13 cellular contexts compared by ENCODE assay signal in the genomic region with DNA sequence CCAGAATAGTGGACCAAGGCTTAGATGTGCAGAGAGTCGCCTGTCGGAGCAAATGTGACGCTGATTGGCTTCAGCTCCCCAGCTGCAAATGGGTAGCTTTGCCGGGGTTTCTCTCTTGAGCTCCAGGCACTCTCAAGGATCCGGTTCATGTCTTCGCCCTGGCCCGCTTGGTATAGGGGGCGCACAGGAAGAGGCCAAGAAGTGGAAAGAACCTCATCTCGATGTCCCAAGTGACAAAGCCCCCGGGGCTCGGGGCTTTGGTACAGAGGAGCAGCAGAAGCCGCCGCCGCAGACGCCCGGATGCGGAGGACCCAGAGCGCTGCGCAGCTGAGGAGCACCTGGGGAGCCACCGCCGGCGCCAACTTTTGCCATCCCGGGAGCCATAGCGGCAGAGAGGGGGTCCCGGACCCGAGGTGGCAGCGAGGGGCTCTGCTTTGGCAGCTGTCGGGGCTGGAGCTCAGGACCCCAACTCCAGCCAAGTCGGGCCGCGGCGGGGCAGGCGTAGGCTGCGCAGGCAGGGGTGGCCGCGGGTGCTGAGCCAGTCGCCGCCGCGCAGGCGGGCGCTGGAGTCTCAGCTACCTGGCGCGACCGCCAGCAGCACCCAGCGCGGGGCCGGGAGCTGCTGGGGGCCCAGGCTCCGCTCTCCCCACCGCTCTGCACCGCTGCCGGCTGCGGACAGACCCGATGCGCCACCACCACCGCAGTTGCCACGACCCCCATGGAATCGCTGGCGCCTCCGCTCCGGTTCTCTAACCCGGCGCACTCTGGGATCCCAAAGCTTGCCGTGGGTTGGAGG.
DNase-seq lines count a peak whose midpoint lies in the region; ATAC-seq and TF ChIP-seq lines count a peak whose summit lies in the region.
"Had no signal": no experiment of that assay in that cellular context is flagged by ENCODE, and none has a peak within 500 bp of the region (broad histone marks: within the 10 kb centered on the region; RNA-seq: fewer than 3 reads in every experiment).

No MANE protein-coding gene starts in this region.

- no peak overlapping the region for H3K56ac ChIP-seq in H9 (ENCODE audit: insufficient read length, low read depth, low read length)
- H3K56ac ChIP-seq in mesendoderm (ENCODE audit: low read length) = peak overlapping the region; percentile 90

- H3K27ac Mint-ChIP-seq in H9 = no peak overlapping the region
- H3K27ac Mint-ChIP-seq: natural killer cell had no signal

- CTCF ChIA-PET in mammary epithelial cell (lab: Charles Lee; ENCODE audit: low non-redundant PET) = no interaction called here

- H3K79me1 ChIP-seq in H9 (ENCODE audit: insufficient read depth, low read depth, low read length, poor library complexity, severe bottlenecking) (no peaks in the 10 kb centered on the region), mesendoderm (ENCODE audit: low read length) (no peaks in the 10 kb centered on the region)

- H2AFZ ChIP-seq in H9 (ENCODE audit: low read length) = no peak overlapping the region
- H2AFZ ChIP-seq in mammary epithelial cell (ENCODE audit: low read depth, low read length) = no peak overlapping the region

- H4K20me1 ChIP-seq in H9 (ENCODE audit: control insufficient read depth, insufficient read depth, insufficient read length) (no peaks in the 10 kb centered on the region), mammary epithelial cell (ENCODE audit: insufficient read depth, low read length) (no peaks in the 10 kb centered on the region)

- H3K27ac ChIP-seq in H9 (ENCODE audit: insufficient read length, low read depth, low read length) (no peak overlapping the region), ectodermal cell (ENCODE audit: insufficient read depth, low read depth, low read length, poor library complexity, severe bottlenecking) (peak overlapping the region; percentile 70), mesendoderm (ENCODE audit: low read depth, low read length) (no peak overlapping the region), spleen (no peak overlapping the region), mammary epithelial cell (ENCODE audit: insufficient read depth, low read depth, low read length) (no peak overlapping the region)

- H3K9ac ChIP-seq in H9 (ENCODE audit: extremely low read depth, insufficient read length, low read length) = no peak overlapping the region
- H3K9ac ChIP-seq in mesendoderm (ENCODE audit: low read length) = peak overlapping the region; percentile 72
- no peak overlapping the region for H3K9ac ChIP-seq in mammary epithelial cell (ENCODE audit: insufficient read depth, low read length)

- H2BK5ac ChIP-seq in H9 (ENCODE audit: insufficient read length, low read length) = no peak overlapping the region
- H2BK5ac ChIP-seq in mesendoderm (ENCODE audit: low read length) = no peak overlapping the region

- peaks cover 16 to 17% of the 10 kb centered on the region in 2 experiments for H3K4me1 Mint-ChIP-seq in H9
- H3K4me1 Mint-ChIP-seq: natural killer cell had no signal

- H2AK5ac ChIP-seq in H9 (ENCODE audit: insufficient read length, low read length) (no peak overlapping the region), mesendoderm (ENCODE audit: low read length) (no peak overlapping the region)

- H3K79me2 ChIP-seq in H9 (ENCODE audit: insufficient read depth, low read length) (no peaks in the 10 kb centered on the region), mesendoderm (ENCODE audit: control insufficient read depth, insufficient read depth, low read length) (no peaks in the 10 kb centered on the region), mammary epithelial cell (ENCODE audit: insufficient read depth, low read length) (no peaks in the 10 kb centered on the region)

- peaks cover 0 to 8% (median 0%) of the 10 kb centered on the region in 3 experiments; a peak in 1 of 7 replicates for H3K36me3 Mint-ChIP-seq in H9 (ENCODE audit: insufficient read depth in 1 of 3, low read depth in 3 of 3)
- H3K36me3 Mint-ChIP-seq: natural killer cell had no signal

- H2BK15ac ChIP-seq in H9 (ENCODE audit: low read depth, low read length) = no peak overlapping the region
- H2BK15ac ChIP-seq in mesendoderm (replicated peaks; ENCODE audit: low read depth) = peak overlapping the region; percentile 20

- H3K27me3 Mint-ChIP-seq in H9 (ENCODE audit: low read depth) = peaks cover 84% of the 10 kb centered on the region

- peak overlapping the region; percentile 56 for H3K4me3 ChIP-seq in ectodermal cell (ENCODE audit: insufficient read depth, low read depth, low read length)
- H3K4me3 ChIP-seq in mesendoderm (ENCODE audit: low read length) = peak overlapping the region; percentile 48
- peak overlapping the region in 1 of 8 donors; percentile 2 for H3K4me3 ChIP-seq in spleen
- no peak overlapping the region for H3K4me3 ChIP-seq in mammary epithelial cell (replicated peaks in 1 of 3; ENCODE audit: insufficient read depth in 1 of 3, low read depth in 2 of 3, low read length in 3 of 3)

- H3K23me2 ChIP-seq in H9 (ENCODE audit: insufficient read length, low read depth, low read length, poor library complexity, severe bottlenecking) = peaks cover 10% of the 10 kb centered on the region

- peak overlapping the region; percentile 70 to 88 for H3K4me3 Mint-ChIP-seq in H9
- H3K4me3 Mint-ChIP-seq: natural killer cell had no signal

- intact Hi-C loops in spleen (cut with DNase I; ENCODE audit: low total_unique reads) (no loop called here), mammary epithelial cell (cut with micrococcal nuclease) (no loop called here)

- H3K4me1 ChIP-seq in H9 (ENCODE audit: insufficient read depth, low read length) (no peaks in the 10 kb centered on the region), ectodermal cell (ENCODE audit: control insufficient read depth, insufficient read depth, low read length) (peaks cover 19% of the 10 kb centered on the region), mesendoderm (ENCODE audit: control insufficient read depth, low read depth, low read length) (peaks cover 7% of the 10 kb centered on the region), spleen (no peaks in the 10 kb centered on the region), mammary epithelial cell (ENCODE audit: insufficient read depth, low read length) (no peaks in the 10 kb centered on the region)

- H3K4ac ChIP-seq in H9 (ENCODE audit: low read depth, low read length) (no peak overlapping the region), mesendoderm (ENCODE audit: low read depth, low read length) (no peak overlapping the region)

- H3K23ac ChIP-seq in H9 (ENCODE audit: insufficient read length, low read depth, low read length) = no peak overlapping the region
- H3K23ac ChIP-seq in mesendoderm (ENCODE audit: low read length) = no peak overlapping the region

- H3K36me3 ChIP-seq in ectodermal cell (ENCODE audit: control insufficient read depth, insufficient read depth, low read length) = no peaks in the 10 kb centered on the region
- H3K36me3 ChIP-seq in mesendoderm (ENCODE audit: control insufficient read depth, insufficient read depth, low read length) = no peaks in the 10 kb centered on the region
- H3K36me3 ChIP-seq in spleen = no peaks in the 10 kb centered on the region
- no peaks in the 10 kb centered on the region for H3K36me3 ChIP-seq in mammary epithelial cell (ENCODE audit: insufficient read depth, low read length)

- TF ChIP-seq CTCF in H9 (conservative IDR thresholded peaks at IDR 0.05) = 0 out of 3 replicates have a peak, but pooled peaks have one; percentile 12
- TF ChIP-seq CTCF in spleen (IDR thresholded peaks at IDR 0.05 in 8 of 11, conservative IDR thresholded peaks at IDR 0.05 in 3 of 11) = no peak
- no peak for TF ChIP-seq CTCF in mammary epithelial cell (conservative IDR thresholded peaks at IDR 0.05 in 1 of 2, IDR thresholded peaks at IDR 0.05 in 1 of 2; ENCODE audit: extremely low read depth in 1 of 2, insufficient read depth in 1 of 2, low read depth in 1 of 2, low read length in 2 of 2)

- H4K5ac ChIP-seq in H9 (ENCODE audit: insufficient read length, low read depth, low read length) (no peak overlapping the region), mesendoderm (ENCODE audit: low read length) (no peak overlapping the region)

- H3K9me3 ChIP-seq in H9 (ENCODE audit: control insufficient read depth, low read depth, low read length) (no peaks in the 10 kb centered on the region), ectodermal cell (ENCODE audit: control insufficient read depth, low read length) (peaks cover 5% of the 10 kb centered on the region), spleen (peaks cover 0 to 24% (median 0%) of the 10 kb centered on the region in 8 donors), mammary epithelial cell (replicated peaks; ENCODE audit: insufficient read depth, low read length) (no peaks in the 10 kb centered on the region)

- peak overlapping the region; percentile 38 for H3K14ac ChIP-seq in H9 (ENCODE audit: insufficient read depth, low read length)

- dilution Hi-C loops in mammary epithelial cell (cut with HindIII; ENCODE audit: low sequenced_read_pairs) = no loop called here

- DNase-seq in H9 = peak; percentile 68
- DNase-seq in mesendoderm = peak; percentile 85
- peak; percentile 69 for DNase-seq in spleen
- DNase-seq in epidermal melanocyte (ENCODE audit: insufficient read length, low spot score) = no peak
- no peak for DNase-seq in mammary epithelial cell
- DNase-seq: activated CD4-positive, CD25-positive, alpha-beta regulatory T cell; DMS153; natural killer cell; NCI-H1048; NCI-H748 treated with DMSO at 0.1 percent for 48 hours had no signal

- peaks cover 0 to 8% of the 10 kb centered on the region in 2 experiments; a peak in 3 of 5 replicates for H3K9me3 Mint-ChIP-seq in H9

- H3K4me2 ChIP-seq in H9 (ENCODE audit: insufficient read depth, insufficient read length, low read length) (peak overlapping the region; percentile 54), mesendoderm (ENCODE audit: low read length) (peak overlapping the region; percentile 83), mammary epithelial cell (ENCODE audit: insufficient read depth, low read depth, low read length) (no peak overlapping the region)

- peaks cover 7% of the 10 kb centered on the region; the same call in 1 of the 2 replicates for H3K27me3 ChIP-seq in H9 (ENCODE audit: insufficient read depth, low read length)
- H3K27me3 ChIP-seq in ectodermal cell (ENCODE audit: control insufficient read depth, insufficient read depth, low read length, poor library complexity, severe bottlenecking) = no peaks in the 10 kb centered on the region
- H3K27me3 ChIP-seq in mesendoderm (ENCODE audit: insufficient read depth, low read length, poor library complexity) = peaks cover 2% of the 10 kb centered on the region
- H3K27me3 ChIP-seq in spleen (replicated peaks in 1 of 7) = peaks cover 0 to 40% (median 16%) of the 10 kb centered on the region in 7 donors
- H3K27me3 ChIP-seq in mammary epithelial cell (ENCODE audit: insufficient read depth, low read length) = peaks cover 28% of the 10 kb centered on the region

- no peak overlapping the region for H2BK12ac ChIP-seq in H9 (ENCODE audit: insufficient read length, low read depth, low read length)

- H4K91ac ChIP-seq in H9 (ENCODE audit: insufficient read length, low read depth, low read length) = no peak overlapping the region

- H3T11ph ChIP-seq in H9 (ENCODE audit: low read length) = no peak overlapping the region

- H4K8ac ChIP-seq in H9 (replicated peaks; ENCODE audit: insufficient read length, low read depth, low read length) (no peak overlapping the region), mesendoderm (ENCODE audit: low read depth, low read length) (no peak overlapping the region)

- TF ChIP-seq POLR2A in spleen (IDR thresholded peaks at IDR 0.05) = no peak

- no peak overlapping the region for H3K18ac ChIP-seq in H9 (ENCODE audit: insufficient read length, low read depth, low read length)
- peak overlapping the region; percentile 69 for H3K18ac ChIP-seq in mesendoderm (ENCODE audit: low read length)

- WGBS in H9 (ENCODE audit: extremely low coverage, insufficient read length, low lambda C conversion rate) = no CpG with 5 or more reads among the region's 64 CpGs
- 25 to 26% methylated on average over 64 of the region's 64 CpGs for WGBS in ectodermal cell, 2 experiments
- WGBS in mesendoderm (ENCODE audit: extremely low coverage, insufficient coverage, low lambda C conversion rate) = no CpG with 5 or more reads among the region's 64 CpGs
- WGBS in spleen, 5 donors = 3 to 6% (median 5%) methylated on average over 20 to 64 of the region's 64 CpGs
- 5% methylated on average over 21 of the region's 64 CpGs for WGBS in mammary epithelial cell (ENCODE audit: low coverage, missing lambda C conversion rate)

- no peak for ATAC-seq in HG03439 (IDR thresholded peaks at IDR 0.05; ENCODE audit: unreplicated experiment)
- ATAC-seq in GM21515 (IDR thresholded peaks at IDR 0.05; ENCODE audit: unreplicated experiment) = no peak
- ATAC-seq: natural killer cell had no signal

- H2BK120ac ChIP-seq in H9 (ENCODE audit: low read depth, low read length, poor library complexity, severe bottlenecking) (no peak overlapping the region), mesendoderm (ENCODE audit: low read depth, low read length) (no peak overlapping the region)

- no peak overlapping the region for H2BK20ac ChIP-seq in H9 (ENCODE audit: low read depth, low read length, poor library complexity, severe bottlenecking)

- BruUV-seq in mammary epithelial cell (replicated peaks; lab: Mats Ljungman, UMichigan) = no TSS peak

- in situ Hi-C loops in mammary epithelial cell (cut with MboI; ENCODE audit: low sequenced_read_pairs in 2 of 2) = no loop called here

Comparison
In these comparisons a context has a peak if more than half of its experiments do, and no peak if none do; other contexts are left out.
1. DNase-seq: peak in H9 (single experiment), mesendoderm (single experiment) and spleen (single experiment); none in epidermal melanocyte (single experiment) and mammary epithelial cell (single experiment).
2. H3K4me3 ChIP-seq: peak in ectodermal cell (single experiment) and mesendoderm (single experiment); none in mammary epithelial cell (0 of 3).